Comparison of ENCODE assay signal across 1 cellular context in genomic region chr17:41687828-41688640, GRCh38.
TF ChIP-seq lines count a peak whose summit lies in the region.

No MANE protein-coding gene starts in this region.

TF ChIP-seq in HepG2, 621 proteins besides CTCF, POLR2A, EP300 and RAD21 (continued from another document):
- TF ChIP-seq THAP8 (CRISPR knock-in tag; IDR thresholded peaks at IDR 0.05; ENCODE audit: borderline replicate concordance) = no peak
- no peak for TF ChIP-seq ELK4 (CRISPR knock-in tag; IDR thresholded peaks at IDR 0.05; ENCODE audit: borderline replicate concordance)
- no peak for TF ChIP-seq MED13 (CRISPR knock-in tag; IDR thresholded peaks at IDR 0.05)
- TF ChIP-seq XBP1 (CRISPR knock-in tag; IDR thresholded peaks at IDR 0.05) = no peak
- TF ChIP-seq ZNF816 (CRISPR knock-in tag; IDR thresholded peaks at IDR 0.05; ENCODE audit: borderline replicate concordance) = peak; percentile 87; the same call in 1 of the 2 replicates
- TF ChIP-seq SNAPC5 (CRISPR knock-in tag; IDR thresholded peaks at IDR 0.05; ENCODE audit: borderline replicate concordance) = no peak
- TF ChIP-seq ZBTB38 (CRISPR knock-in tag; IDR thresholded peaks at IDR 0.05) = no peak
- TF ChIP-seq HHEX (CRISPR knock-in tag; IDR thresholded peaks at IDR 0.05) = no peak
- no peak for TF ChIP-seq ZNF776 (CRISPR knock-in tag; IDR thresholded peaks at IDR 0.05)
- TF ChIP-seq, protein P1, sequence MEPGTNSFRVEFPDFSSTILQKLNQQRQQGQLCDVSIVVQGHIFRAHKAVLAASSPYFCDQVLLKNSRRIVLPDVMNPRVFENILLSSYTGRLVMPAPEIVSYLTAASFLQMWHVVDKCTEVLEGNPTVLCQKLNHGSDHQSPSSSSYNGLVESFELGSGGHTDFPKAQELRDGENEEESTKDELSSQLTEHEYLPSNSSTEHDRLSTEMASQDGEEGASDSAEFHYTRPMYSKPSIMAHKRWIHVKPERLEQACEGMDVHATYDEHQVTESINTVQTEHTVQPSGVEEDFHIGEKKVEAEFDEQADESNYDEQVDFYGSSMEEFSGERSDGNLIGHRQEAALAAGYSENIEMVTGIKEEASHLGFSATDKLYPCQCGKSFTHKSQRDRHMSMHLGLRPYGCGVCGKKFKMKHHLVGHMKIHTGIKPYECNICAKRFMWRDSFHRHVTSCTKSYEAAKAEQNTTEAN (CRISPR knock-in tag; conservative IDR thresholded peaks at IDR 0.05) = no peak
- TF ChIP-seq ELF3 (CRISPR knock-in tag; IDR thresholded peaks at IDR 0.05) = peak; percentile 42
- TF ChIP-seq KDM5A (IDR thresholded peaks at IDR 0.05; ENCODE audit: borderline replicate concordance, low read length) = no peak
- no peak for TF ChIP-seq ADNP (CRISPR knock-in tag; IDR thresholded peaks at IDR 0.05)
- TF ChIP-seq ZNF276 (CRISPR knock-in tag; IDR thresholded peaks at IDR 0.05; ENCODE audit: low read depth) = no peak
